13 cellular contexts compared by ENCODE assay signal in genomic region chr10:31426425-31426824, GRCh38.
DNase-seq lines count a peak whose midpoint lies in the region; ATAC-seq and TF ChIP-seq lines count a peak whose summit lies in the region.
"Had no signal": no experiment of that assay in that cellular context is flagged by ENCODE, and none has a peak within 500 bp of the region (broad histone marks: within the 10 kb centered on the region; RNA-seq: fewer than 3 reads in every experiment).

No MANE protein-coding gene starts in this region.

- H3K9ac ChIP-seq in IMR-90 (ENCODE audit: low read depth, low read length) (no peak overlapping the region), neuronal stem cell (ENCODE audit: low read depth, low read length, poor library complexity) (no peak overlapping the region)

- H4K20me1 ChIP-seq in IMR-90 (ENCODE audit: insufficient read depth, low read length) = peaks cover 81% of the 10 kb centered on the region

- no peak overlapping the region; the same call in 1 of the 2 replicates for H3K4ac ChIP-seq in IMR-90 (ENCODE audit: low read depth, low read length)
- H3K4ac ChIP-seq in neuronal stem cell (ENCODE audit: low read length) = no peak overlapping the region

- no TSS peak for BruUV-seq in IMR-90 (replicated peaks; lab: Mats Ljungman, UMichigan)

- H2BK120ac ChIP-seq in IMR-90 (ENCODE audit: low read depth, low read length) (no peak overlapping the region), neuronal stem cell (ENCODE audit: low read depth, low read length) (no peak overlapping the region)

- H3K4me3 ChIP-seq in IMR-90 (ENCODE audit: insufficient read depth, low read depth, low read length) (no peak overlapping the region), choroid plexus epithelial cell (ENCODE audit: low read depth, low read length) (no peak overlapping the region), neuronal stem cell (ENCODE audit: low read length in 2 of 2) (no peak overlapping the region)
- H3K4me3 ChIP-seq: mucosa of descending colon had no signal

- H3K9me3 ChIP-seq in IMR-90 (ENCODE audit: control insufficient read depth, insufficient read depth, low read length) (no peaks in the 10 kb centered on the region), neuronal stem cell (replicated peaks in 1 of 2; ENCODE audit: control insufficient read depth in 2 of 2, insufficient read depth in 1 of 2, low read depth in 1 of 2, low read length in 2 of 2) (peaks cover 0 to 3% of the 10 kb centered on the region in 2 donors)
- H3K9me3 ChIP-seq: mucosa of descending colon had no signal

- H4K91ac ChIP-seq in IMR-90 (ENCODE audit: insufficient read depth, low read depth, low read length) (no peak overlapping the region), neuronal stem cell (ENCODE audit: low read depth, low read length, poor library complexity) (no peak overlapping the region)

- 0 out of 2 replicates have a peak overlapping the region, but pooled peaks have one; percentile 7 for H3K27ac ChIP-seq in IMR-90 (ENCODE audit: insufficient read depth, low read length)
- H3K27ac ChIP-seq in neuronal stem cell (replicated peaks; ENCODE audit: low read length) = no peak overlapping the region

- TF ChIP-seq CTCF in IMR-90 (conservative IDR thresholded peaks at IDR 0.05; ENCODE audit: low read depth, low read length) (no peak), choroid plexus epithelial cell (conservative IDR thresholded peaks at IDR 0.05; ENCODE audit: low read depth, low read length) (no peak)

- no peak overlapping the region for H3K4me3 Mint-ChIP-seq in stimulated activated naive CD8-positive, alpha-beta T cell treated with anti-CD3 and anti-CD28 coated beads, Interleukin-15, amount 100 ng/mL, for 72 hours
- no peak overlapping the region for H3K4me3 Mint-ChIP-seq in activated T-helper 17 cell treated with anti-CD3 and anti-CD28 coated beads, Interleukin-2, amount 50 U/mL, for 72 hours
- H3K4me3 Mint-ChIP-seq: activated CD4-positive, alpha-beta memory T cell treated with anti-CD3 and anti-CD28 coated beads for 36 hours; dendritic cell treated with granulocyte-macrophage colony-stimulating factor and Interleukin-4, amounts not matched to agents 40 ng/mL and 50 ng/mL, for 4 days had no signal

- dilution Hi-C loops in IMR-90 (cut with HindIII; ENCODE audit: low sequenced_read_pairs, unreplicated experiment) = no loop called here

- no peak overlapping the region for H3K27ac Mint-ChIP-seq in stimulated activated naive CD8-positive, alpha-beta T cell treated with anti-CD3 and anti-CD28 coated beads, Interleukin-15, amount 100 ng/mL, for 72 hours
- no peak overlapping the region for H3K27ac Mint-ChIP-seq in activated T-helper 17 cell treated with anti-CD3 and anti-CD28 coated beads, Interleukin-2, amount 50 U/mL, for 72 hours
- H3K27ac Mint-ChIP-seq: activated CD4-positive, alpha-beta memory T cell treated with anti-CD3 and anti-CD28 coated beads for 36 hours; dendritic cell treated with granulocyte-macrophage colony-stimulating factor and Interleukin-4, amounts not matched to agents 40 ng/mL and 50 ng/mL, for 4 days had no signal

- peak; percentile 77 for ATAC-seq in IMR-90 (ENCODE audit: low read depth)
- ATAC-seq in stimulated activated naive CD8-positive, alpha-beta T cell treated with anti-CD3 and anti-CD28 coated beads, Interleukin-15, amount 100 ng/mL, for 72 hours = no peak
- no peak for ATAC-seq in activated T-helper 17 cell treated with anti-CD3 and anti-CD28 coated beads, Interleukin-2, amount 50 U/mL, for 72 hours (replicated peaks)
- ATAC-seq: mucosa of descending colon had no signal

- no peak overlapping the region for H2AFZ ChIP-seq in IMR-90 (replicated peaks; ENCODE audit: low read length, poor library complexity)
- no peak overlapping the region for H2AFZ ChIP-seq in neuronal stem cell (ENCODE audit: low read length)

- WGBS in IMR-90 (ENCODE audit: extremely low coverage in 2 of 2, insufficient read length in 1 of 2), 2 experiments = no CpG with 5 or more reads among the region's 2 CpGs
- WGBS in neuronal stem cell (ENCODE audit: extremely low coverage in 2 of 2, insufficient read length in 2 of 2, insufficient replicate concordance in 1 of 2), 2 donors = no CpG with 5 or more reads among the region's 2 CpGs

- H4K8ac ChIP-seq in IMR-90 (ENCODE audit: low read depth in 2 of 2, low read length in 2 of 2) = no peak overlapping the region
- H4K8ac ChIP-seq in neuronal stem cell (ENCODE audit: low read depth, low read length) = no peak overlapping the region

- no peaks in the 10 kb centered on the region for H3K36me3 Mint-ChIP-seq in activated T-helper 17 cell treated with anti-CD3 and anti-CD28 coated beads, Interleukin-2, amount 50 U/mL, for 72 hours (ENCODE audit: low read depth)

- peak overlapping the region; percentile 76 for H2BK5ac ChIP-seq in IMR-90 (ENCODE audit: low read depth, low read length, poor library complexity, severe bottlenecking)
- no peak overlapping the region for H2BK5ac ChIP-seq in neuronal stem cell (ENCODE audit: low read length)

- CTCF ChIA-PET in IMR-90 (lab: Yijun Ruan, JAX) = no interaction called here

- in situ Hi-C loops in IMR-90 (cut with MboI; ENCODE audit: low sequenced_read_pairs) = no loop called here

- no peak for TF ChIP-seq POLR2A in IMR-90 (IDR thresholded peaks at IDR 0.05; ENCODE audit: low read depth, low read length)

- H3K23ac ChIP-seq in IMR-90 (ENCODE audit: low read depth, low read length) (no peak overlapping the region), neuronal stem cell (ENCODE audit: low read depth, low read length, poor library complexity) (no peak overlapping the region)

- H3K18ac ChIP-seq in IMR-90 (ENCODE audit: low read depth, low read length) (no peak overlapping the region), neuronal stem cell (ENCODE audit: low read length) (no peak overlapping the region)

- H3K4me2 ChIP-seq in IMR-90 (ENCODE audit: low read depth, low read length) (peak overlapping the region; percentile 71; the same call in 1 of the 2 replicates), neuronal stem cell (ENCODE audit: insufficient read depth, low read length, poor library complexity, severe bottlenecking) (no peak overlapping the region)

- H2BK12ac ChIP-seq in neuronal stem cell (ENCODE audit: low read length) = no peak overlapping the region

- H2AK5ac ChIP-seq in IMR-90 (ENCODE audit: low read depth, low read length) (no peak overlapping the region), neuronal stem cell (ENCODE audit: low read depth, low read length) (no peak overlapping the region)

- peaks cover 2% of the 10 kb centered on the region; the same call in 1 of the 2 replicates for H3K9me1 ChIP-seq in IMR-90 (ENCODE audit: insufficient read depth, low read length)

- H3K27me3 Mint-ChIP-seq in stimulated activated naive CD8-positive, alpha-beta T cell treated with anti-CD3 and anti-CD28 coated beads, Interleukin-15, amount 100 ng/mL, for 72 hours = no peaks in the 10 kb centered on the region
- H3K27me3 Mint-ChIP-seq in activated T-helper 17 cell treated with anti-CD3 and anti-CD28 coated beads, Interleukin-2, amount 50 U/mL, for 72 hours = no peaks in the 10 kb centered on the region
- H3K27me3 Mint-ChIP-seq: activated CD4-positive, alpha-beta memory T cell treated with anti-CD3 and anti-CD28 coated beads for 36 hours; dendritic cell treated with granulocyte-macrophage colony-stimulating factor and Interleukin-4, amounts not matched to agents 40 ng/mL and 50 ng/mL, for 4 days had no signal

- peaks cover 31% of the 10 kb centered on the region for H3K4me1 Mint-ChIP-seq in stimulated activated naive CD8-positive, alpha-beta T cell treated with anti-CD3 and anti-CD28 coated beads, Interleukin-15, amount 100 ng/mL, for 72 hours
- H3K4me1 Mint-ChIP-seq in activated T-helper 17 cell treated with anti-CD3 and anti-CD28 coated beads, Interleukin-2, amount 50 U/mL, for 72 hours = peaks cover 18% of the 10 kb centered on the region

- H3K9me3 Mint-ChIP-seq in stimulated activated naive CD8-positive, alpha-beta T cell treated with anti-CD3 and anti-CD28 coated beads, Interleukin-15, amount 100 ng/mL, for 72 hours = peaks cover 5 to 8% of the 10 kb centered on the region in 2 donors
- no peaks in the 10 kb centered on the region for H3K9me3 Mint-ChIP-seq in activated T-helper 17 cell treated with anti-CD3 and anti-CD28 coated beads, Interleukin-2, amount 50 U/mL, for 72 hours

- no peak overlapping the region for H4K5ac ChIP-seq in IMR-90 (ENCODE audit: low read depth, low read length)

- H3K79me1 ChIP-seq in IMR-90 (ENCODE audit: low read depth in 1 of 2, low read length in 2 of 2) (peaks cover 14 to 36% of the 10 kb centered on the region in 2 experiments), neuronal stem cell (ENCODE audit: low read depth, low read length) (peaks cover 2% of the 10 kb centered on the region)

- H3K36me3 ChIP-seq in IMR-90 (ENCODE audit: control insufficient read depth, insufficient read depth, low read length) = no peaks in the 10 kb centered on the region
- H3K36me3 ChIP-seq in neuronal stem cell (replicated peaks in 1 of 2; ENCODE audit: control insufficient read depth in 2 of 2, insufficient read depth in 2 of 2, low read length in 2 of 2) = no peaks in the 10 kb centered on the region

- TF ChIP-seq RAD21 in IMR-90 (IDR thresholded peaks at IDR 0.05; ENCODE audit: low read length) = no peak

- no peak overlapping the region for H2BK15ac ChIP-seq in IMR-90 (ENCODE audit: low read depth, low read length)
- no peak overlapping the region for H2BK15ac ChIP-seq in neuronal stem cell (ENCODE audit: low read length)

- no peak overlapping the region for H2AK9ac ChIP-seq in IMR-90 (replicated peaks; ENCODE audit: low read depth, low read length, poor library complexity)

- H3K14ac ChIP-seq in IMR-90 (replicated peaks; ENCODE audit: low read depth, low read length) (peak overlapping the region; percentile 33; the same call in 1 of the 2 replicates), neuronal stem cell (ENCODE audit: low read length) (no peak overlapping the region)

- POLR2A ChIA-PET in IMR-90 (lab: Charles Lee; ENCODE audit: unreplicated experiment) = interaction anchor here (0.6 kb wide), 1 partner anchor 25 kb away, joined by 4 read pairs; no protein-coding TSS in a partner anchor

- no peak overlapping the region for H3K56ac ChIP-seq in IMR-90 (ENCODE audit: extremely low read depth, insufficient read depth, low read length)

- H3K27me3 ChIP-seq in IMR-90 (ENCODE audit: control insufficient read depth, insufficient read depth, low read length) (no peaks in the 10 kb centered on the region), neuronal stem cell (ENCODE audit: control insufficient read depth in 3 of 3, insufficient read depth in 3 of 3, low read depth in 1 of 3, low read length in 3 of 3) (no peaks in the 10 kb centered on the region)

- DNase-seq in AG20443 (ENCODE audit: low spot score) = peak; percentile 13
- peak; percentile 94 for DNase-seq in IMR-90
- DNase-seq in choroid plexus epithelial cell (ENCODE audit: low read depth) = peak; percentile 91
- peak; percentile 94 to 98 for DNase-seq in lung microvascular endothelial cell (ENCODE audit: low read depth in 2 of 2)
- no peak for DNase-seq in stimulated activated naive CD8-positive, alpha-beta T cell treated with anti-CD3 and anti-CD28 coated beads, Interleukin-15, amount 100 ng/mL, for 72 hours
- DNase-seq in effector CD8-positive, alpha-beta T cell (lab: John Stamatoyannopoulos, UW) = no peak
- no peak for DNase-seq in neuronal stem cell (ENCODE audit: low spot score)
- DNase-seq: activated CD4-positive, alpha-beta memory T cell treated with anti-CD3 and anti-CD28 coated beads for 36 hours; GDM1; mucosa of descending colon; stimulated activated CD4-positive, alpha-beta T cell treated with anti-CD3 and anti-CD28 coated beads, Interleukin-4, amount 100 ng/mL, for 4 hours had no signal

- H3K4me1 ChIP-seq in IMR-90 (ENCODE audit: control insufficient read depth, insufficient read depth, low read length) (no peaks in the 10 kb centered on the region; the same call in 1 of the 2 replicates), neuronal stem cell (ENCODE audit: control insufficient read depth in 2 of 2, insufficient read depth in 1 of 2, low read depth in 1 of 2, low read length in 2 of 2) (no peaks in the 10 kb centered on the region)

- no peak overlapping the region for H2BK20ac ChIP-seq in IMR-90 (ENCODE audit: low read depth, low read length)

- intact Hi-C loops in IMR-90 (cut with micrococcal nuclease) = no loop called here

Comparison
In these comparisons a context has a peak if more than half of its experiments do, and no peak if none do; other contexts are left out.
1. DNase-seq: peak in AG20443 (single experiment), IMR-90 (single experiment), choroid plexus epithelial cell (single experiment) and lung microvascular endothelial cell (2 of 2); none in stimulated activated naive CD8-positive, alpha-beta T cell treated with anti-CD3 and anti-CD28 coated beads, Interleukin-15, amount 100 ng/mL, for 72 hours (0 of 2), effector CD8-positive, alpha-beta T cell (single experiment) and neuronal stem cell (single experiment).